14 cellular contexts compared by ENCODE assay signal in genomic region chr15:96363692-96364091, GRCh38. TPM values are rescaled to one million over a fixed set of nuclear protein-coding genes. Genes with fewer than 3 reads are reported as not detected.
DNase-seq lines count a peak whose midpoint lies in the region; ATAC-seq and TF ChIP-seq lines count a peak whose summit lies in the region.
"Had no signal": no experiment of that assay in that cellular context is flagged by ENCODE, and none has a peak within 500 bp of the region (broad histone marks: within the 10 kb centered on the region; RNA-seq: fewer than 3 reads in every experiment).

No MANE protein-coding gene starts in this region.

- no peaks in the 10 kb centered on the region for H3K9me2 ChIP-seq in GM23338 (ENCODE audit: insufficient read depth)

- H3K4me1 ChIP-seq in GM23338 (ENCODE audit: insufficient read depth) = peaks cover 58% of the 10 kb centered on the region
- H3K4me1 ChIP-seq in spleen = peaks cover 0 to 19% (median 7%) of the 10 kb centered on the region in 6 donors

- POLR2A ChIA-PET in RWPE1 (lab: Yijun Ruan, JAX; ENCODE audit: low non-redundant PET) = no interaction called here

- intact Hi-C loops in spleen (cut with DNase I; ENCODE audit: low total_unique reads) = loop anchor here (5.0 kb wide), 1 partner anchor 524 kb away; no protein-coding TSS in a partner anchor

- no peaks in the 10 kb centered on the region for H3K79me2 ChIP-seq in GM23338 (replicated peaks; ENCODE audit: insufficient read depth)

- no peak overlapping the region for H2AFZ ChIP-seq in GM23338

- H3K27ac ChIP-seq in GM23338 (ENCODE audit: low read depth) (no peak overlapping the region), spleen (peak overlapping the region in 6 of 8 donors; percentile 36 to 91 (median 48)), RWPE1 (no peak overlapping the region)

- WGBS in spleen, 5 donors = 24 to 41% (median 26%) methylated on average over 9 of the region's 9 CpGs

- TF ChIP-seq CTCF in GM23338 (conservative IDR thresholded peaks at IDR 0.05; ENCODE audit: low read depth in 2 of 2) (no peak), spleen (IDR thresholded peaks at IDR 0.05 in 8 of 11, conservative IDR thresholded peaks at IDR 0.05 in 3 of 11) (no peak), RWPE1 (conservative IDR thresholded peaks at IDR 0.05; ENCODE audit: low read depth) (no peak)

- peaks cover 30% of the 10 kb centered on the region for H3F3A ChIP-seq in GM23338 (replicated peaks; ENCODE audit: low read depth)

- H3K4me2 ChIP-seq in GM23338 = peak overlapping the region; percentile 71

- H3K27me3 ChIP-seq in GM23338 (ENCODE audit: insufficient read depth) (peaks cover 100% of the 10 kb centered on the region), spleen (replicated peaks in 1 of 7) (peaks cover 0 to 100% (median 65%) of the 10 kb centered on the region in 7 donors)

- no peak for TF ChIP-seq POLR2A in spleen (IDR thresholded peaks at IDR 0.05)

- CTCF ChIA-PET in RWPE1 (lab: Yijun Ruan, JAX) = interaction anchor here (0.6 kb wide), 2 partner anchors 10 to 192 kb away, joined by 3 to 4 read pairs; no protein-coding TSS in a partner anchor

- peaks cover 32% of the 10 kb centered on the region for H4K20me1 ChIP-seq in GM23338 (replicated peaks; ENCODE audit: insufficient read depth)

- DNase-seq in GM23338 (ENCODE audit: low spot score) (peak; percentile 18), left kidney (ENCODE audit: low read depth, low spot score) (peak; percentile 6), spleen (no peak), RWPE1 (ENCODE audit: low spot score) (no peak), COLO829 (ENCODE audit: low spot score) (no peak)
- DNase-seq: Calu3, DMS53, KBM-7, NCI-H1436 treated with DMSO at 0.1 percent for 48 hours, NCI-H2029 treated with DMSO at 0.1 percent for 48 hours, NCI-H748 treated with DMSO at 0.1 percent for 48 hours, SIG-M5 had no signal

- H3K27ac Mint-ChIP-seq in GM23338 = no peak overlapping the region
- H3K27ac Mint-ChIP-seq in IgD-negative memory B cell = peak overlapping the region in 2 of 3 donors; percentile 24 to 73

- no peak overlapping the region for H3K4me3 ChIP-seq in GM23338
- H3K4me3 ChIP-seq in spleen = no peak overlapping the region

- peaks cover 5% of the 10 kb centered on the region; the same call in 2 of the 3 replicates for H3K9me3 Mint-ChIP-seq in GM23338
- H3K9me3 Mint-ChIP-seq in IgD-negative memory B cell = peaks cover 2% of the 10 kb centered on the region in 3 donors

- ATAC-seq in GM23338 (no peak), GM19455 (IDR thresholded peaks at IDR 0.05; ENCODE audit: unreplicated experiment) (no peak)

- H3K27me3 Mint-ChIP-seq in GM23338 (ENCODE audit: insufficient read depth, low read depth, poor library complexity) = no peaks in the 10 kb centered on the region
- H3K27me3 Mint-ChIP-seq in IgD-negative memory B cell = peaks cover 60% of the 10 kb centered on the region

- H3K9me3 ChIP-seq in spleen = peaks cover 0 to 10% (median 0%) of the 10 kb centered on the region in 8 donors

- H3K36me3 ChIP-seq in GM23338 (ENCODE audit: insufficient read depth) (no peaks in the 10 kb centered on the region), spleen (no peaks in the 10 kb centered on the region)

- H3K4me1 Mint-ChIP-seq in GM23338 (peaks cover 63% of the 10 kb centered on the region), IgD-negative memory B cell (peaks cover 0 to 2% (median 0%) of the 10 kb centered on the region in 3 donors)

- no peaks in the 10 kb centered on the region; the same call in 2 of the 3 replicates for H3K36me3 Mint-ChIP-seq in GM23338 (ENCODE audit: low read depth)
- H3K36me3 Mint-ChIP-seq in IgD-negative memory B cell = no peaks in the 10 kb centered on the region

- no peak overlapping the region for H3K4me3 Mint-ChIP-seq in GM23338
- no peak overlapping the region for H3K4me3 Mint-ChIP-seq in IgD-negative memory B cell

TF ChIP-seq in GM23338, 12 proteins besides CTCF, POLR2A, EP300 and RAD21:
- TF ChIP-seq JUNB (IDR thresholded peaks at IDR 0.05; ENCODE audit: unreplicated experiment) (no peak), NANOG (IDR thresholded peaks at IDR 0.05; ENCODE audit: borderline replicate concordance) (no peak), REST (IDR thresholded peaks at IDR 0.05; ENCODE audit: unreplicated experiment) (no peak), EZH2 (IDR thresholded peaks at IDR 0.05; ENCODE audit: low read depth, unreplicated experiment) (peak; percentile 58)

RNA-seq across cellular contexts. Expression of gene NR2F2, which starts 33.2 kb away (rescaled TPM):
- not detected in 2 replicates for total RNA-seq in GM23338 (2014; rRNA removed; shearing (Covaris generic))
- 0.16 and 0.23 TPM in 2 replicates for polyA plus RNA-seq in GM23338 (2016; fragmentation: Nextera tagmentation; extraction: Ambion mirVana)
- polyA plus RNA-seq in IgD-negative memory B cell = not detected
- total RNA-seq in spleen = 100 to 1,000 TPM in 6 of 7 donors, 10 to 100 TPM in 1; 87.1 to 256 (median 121) TPM
- polyA plus RNA-seq in spleen = 10 to 100 TPM; 18.6 to 39.4 (median 23.7) TPM

Comparison
In these comparisons a context has a peak if more than half of its experiments do, and no peak if none do; other contexts are left out.
1. DNase-seq: peak in GM23338 (single experiment) and left kidney (single experiment); none in spleen (single experiment), RWPE1 (single experiment) and COLO829 (single experiment).
2. H3K27ac ChIP-seq: peak in spleen (6 of 8); none in GM23338 (single experiment) and RWPE1 (single experiment).
3. RNA of gene NR2F2, which starts 33.2 kb away (polyA plus RNA-seq): 18.6 to 39.4 TPM in spleen; 0.16 to 0.23 TPM in GM23338 and not detected in IgD-negative memory B cell (single experiment); every median in the first group is over 10 times any median in the second.